In the genomic region with DNA sequence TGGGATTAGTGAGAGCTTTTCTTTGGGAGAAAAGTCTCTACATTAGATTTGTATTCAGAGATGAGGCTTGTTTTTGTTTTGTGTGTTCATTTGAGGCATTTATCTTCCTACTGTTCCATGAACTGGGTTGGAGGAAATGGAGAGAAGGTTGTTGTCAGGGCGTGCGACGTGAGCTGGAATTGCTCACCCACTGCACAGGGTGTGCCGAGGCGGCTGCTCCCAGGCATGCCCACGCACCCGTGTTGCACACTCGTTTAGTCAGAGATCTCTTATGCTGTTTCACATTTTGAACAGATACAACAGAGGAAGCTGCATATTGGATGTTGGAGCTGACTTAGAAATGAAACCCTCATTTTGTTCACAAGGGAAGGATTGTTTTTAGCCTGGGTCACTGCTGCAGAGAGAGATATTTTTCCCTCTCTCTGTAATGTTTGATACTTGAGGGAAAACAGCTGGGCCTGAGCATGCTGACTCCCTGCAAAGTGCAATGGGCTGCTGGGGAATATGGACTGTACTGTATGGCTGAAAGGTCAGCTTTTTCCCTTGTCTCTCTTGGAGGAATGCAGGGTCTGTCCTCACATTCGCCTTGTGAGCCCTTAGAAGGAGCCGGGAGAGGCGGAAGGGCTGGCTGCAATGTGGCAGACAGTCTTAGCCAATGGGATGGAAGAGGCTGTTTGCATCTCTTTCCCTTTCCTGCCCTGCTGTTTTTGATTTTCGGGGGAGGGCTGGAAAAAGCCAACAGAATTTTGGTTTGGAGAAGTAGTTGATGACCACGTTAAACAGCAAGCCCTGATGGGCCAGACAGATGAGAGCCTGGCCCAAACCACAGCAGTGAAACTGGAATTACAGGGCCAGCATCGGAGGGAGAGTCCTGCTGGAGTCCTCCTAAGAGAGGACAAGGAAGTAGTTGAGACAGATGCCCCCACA, we compare ENCODE assay signal across 12 cellular contexts.
A peak's percentile ranks its signal among the peaks of the same experiment; 100 is the strongest.
DNase-seq lines count a peak whose midpoint lies in the region; ATAC-seq, FAIRE-seq and TF ChIP-seq lines count a peak whose summit lies in the region.
"Had no signal": no experiment of that assay in that cellular context is flagged by ENCODE, and none has a peak within 500 bp of the region (broad histone marks: within the 10 kb centered on the region; RNA-seq: fewer than 3 reads in every experiment).

No MANE protein-coding gene starts in this region.

- H3K27me3 ChIP-seq in muscle layer of colon (ENCODE audit: control insufficient read depth in 1 of 2, insufficient read depth in 2 of 2, low read length in 2 of 2) (no peaks in the 10 kb centered on the region), thyroid gland (no peaks in the 10 kb centered on the region), HAP-1 (ENCODE audit: low read depth) (no peaks in the 10 kb centered on the region)

- H3K4me3 ChIP-seq in fibroblast of mammary gland (ENCODE audit: control insufficient read depth, low read depth, low read length): peak overlapping the region; percentile 23
- H3K4me3 ChIP-seq in muscle layer of colon (ENCODE audit: low read depth in 1 of 2, low read length in 2 of 2): peak overlapping the region in 1 of 2 donors; percentile 15
- H3K4me3 ChIP-seq in thyroid gland (replicated peaks in 1 of 3): no peak overlapping the region
- H3K4me3 ChIP-seq in HAP-1: no peak overlapping the region

- no peak for FAIRE-seq in urothelium cell line (lab: Jason Lieb, UNC)

- H3K36me3 ChIP-seq in muscle layer of colon (ENCODE audit: insufficient read depth, low read length) (peaks cover 15% of the 10 kb centered on the region), thyroid gland (peaks cover 0 to 22% of the 10 kb centered on the region in 2 donors), HAP-1 (replicated peaks) (no peaks in the 10 kb centered on the region)

- in situ Hi-C loops in HAP-1 (cut with MboI; ENCODE audit: low sequenced_read_pairs): no loop called here

- peak in 1 of 2 donors; percentile 19 for TF ChIP-seq POLR2A in thyroid gland (IDR thresholded peaks at IDR 0.05)

- H3K27ac ChIP-seq in muscle layer of colon (ENCODE audit: low read depth, low read length) (peak overlapping the region; percentile 39), thyroid gland (peak overlapping the region; percentile 58 to 77 (median 66))

- 77 to 81% methylated on average over 14 of the region's 14 CpGs for WGBS in thyroid gland, 2 donors

- H3K9ac ChIP-seq in muscle layer of colon (ENCODE audit: low read length): no peak overlapping the region

- peaks cover 38% of the 10 kb centered on the region for H3K4me1 ChIP-seq in muscle layer of colon (ENCODE audit: insufficient read depth, low read length)
- H3K4me1 ChIP-seq in thyroid gland: peaks cover 7 to 28% of the 10 kb centered on the region in 2 donors
- peaks cover 11% of the 10 kb centered on the region for H3K4me1 ChIP-seq in HAP-1

- ATAC-seq in GM21529 (IDR thresholded peaks at IDR 0.05; ENCODE audit: unreplicated experiment): no peak
- ATAC-seq: naive thymus-derived CD8-positive, alpha-beta T cell had no signal

- TF ChIP-seq CTCF in fibroblast of mammary gland (conservative IDR thresholded peaks at IDR 0.05; ENCODE audit: control insufficient read depth, insufficient read depth, low read depth, low read length) (no peak), thyroid gland (IDR thresholded peaks at IDR 0.05) (no peak)

- DNase-seq in RPMI7951 (ENCODE audit: low read depth) (peak; percentile 88), fibroblast of mammary gland (ENCODE audit: low read depth) (peak; percentile 83), thyroid gland (no peak), HAP-1 (ENCODE audit: low spot score in 2 of 2) (no peak), activated gamma-delta T cell treated with Interleukin-2 at 50 U/mL for 16 hours (no peak), urothelium cell line (ENCODE audit: low spot score) (no peak)
- DNase-seq: activated T-cell treated with anti-CD3 and anti-CD28 coated beads, Interleukin-2, amount 50 U/mL, for 72 hours; endodermal cell; naive thymus-derived CD8-positive, alpha-beta T cell; NCI-H2107 had no signal

- H3K9me3 ChIP-seq in muscle layer of colon (ENCODE audit: low read length) (no peaks in the 10 kb centered on the region), thyroid gland (no peaks in the 10 kb centered on the region), HAP-1 (no peaks in the 10 kb centered on the region)

- intact Hi-C loops in thyroid gland (cut with DNase I): no loop called here

Comparison
In these comparisons a context has a peak if more than half of its experiments do, and no peak if none do; other contexts are left out.
1. DNase-seq: peak in RPMI7951 (single experiment) and fibroblast of mammary gland (single experiment); none in thyroid gland (0 of 2), HAP-1 (0 of 2), activated gamma-delta T cell treated with Interleukin-2 at 50 U/mL for 16 hours (single experiment) and urothelium cell line (single experiment).